In the genomic region with DNA sequence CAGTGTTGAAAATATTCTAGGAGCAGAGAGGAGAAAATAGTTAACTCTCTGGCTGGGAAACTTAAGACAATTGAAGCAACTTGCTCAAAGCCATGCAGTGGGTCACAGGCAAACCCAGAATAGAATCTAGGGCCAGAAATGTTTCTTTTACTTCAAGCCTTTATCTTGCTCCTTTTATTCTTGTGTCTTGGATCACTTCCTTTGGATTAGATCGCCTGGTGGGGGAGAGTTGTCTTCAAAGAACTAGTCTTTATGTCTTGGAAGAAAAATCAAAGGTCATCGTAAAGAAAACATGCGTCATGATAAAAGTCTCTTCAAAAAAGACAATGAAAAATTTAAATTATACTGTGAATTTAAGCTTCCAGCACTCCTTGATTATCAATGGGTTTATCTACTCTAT, we compare ENCODE assay signal across 24 cellular contexts.
"Had no signal": no experiment of that assay in that cellular context is flagged by ENCODE, and none has a peak within 500 bp of the region (broad histone marks: within the 10 kb centered on the region; RNA-seq: fewer than 3 reads in every experiment).

No MANE protein-coding gene starts in this region.

- H3K4me3 ChIP-seq: colonic mucosa, gastrocnemius medialis, heart right ventricle, left ventricle myocardium inferior, lower lobe of right lung, right atrium auricular region, sigmoid colon, skin epidermis, stomach, upper lobe of left lung, uterus had no signal

- H3K36me3 ChIP-seq: colonic mucosa, gastrocnemius medialis, heart right ventricle, left ventricle myocardium inferior, lower lobe of right lung, neutrophil, right atrium auricular region, sigmoid colon, stomach, upper lobe of left lung, uterus had no signal

- H3K4me1 ChIP-seq: colonic mucosa, gastrocnemius medialis, left ventricle myocardium inferior, lower lobe of right lung, right atrium auricular region, stomach, upper lobe of left lung, uterus had no signal

- H3K27ac Mint-ChIP-seq: endodermal cell, memory B cell, naive B cell, nephron progenitor cell had no signal

- DNase-seq: cerebellar nuclear complex; colonic mucosa; effector CD4-positive, alpha-beta T cell; endodermal cell; erythroblast; gastrocnemius medialis; heart right ventricle; hypothalamus; left ventricle myocardium inferior; lower lobe of right lung; naive B cell; nephron progenitor cell; posterior cingulate gyrus; sigmoid colon; stimulated activated CD4-positive, alpha-beta T cell treated with anti-CD3 and anti-CD28 coated beads, Interleukin-12 subunit alpha, Interleukin-12 subunit beta, amount 100 ng/mL, for 4 hours; stimulated activated naive CD4-positive, alpha-beta T cell; stomach; substantia nigra; upper lobe of left lung; uterus had no signal

- H3K4me3 Mint-ChIP-seq: endodermal cell, memory B cell, nephron progenitor cell had no signal

- ATAC-seq: gastrocnemius medialis, heart right ventricle, lower lobe of right lung had no signal

- H3K27me3 ChIP-seq: colonic mucosa, gastrocnemius medialis, heart right ventricle, neutrophil, right atrium auricular region, sigmoid colon, stomach, upper lobe of left lung, uterus had no signal

- H3K27ac ChIP-seq: colonic mucosa, gastrocnemius medialis, heart right ventricle, left ventricle myocardium inferior, lower lobe of right lung, neutrophil, right atrium auricular region, sigmoid colon, stomach, upper lobe of left lung had no signal

- H3K36me3 Mint-ChIP-seq: memory B cell, naive B cell had no signal

- H3K9me3 Mint-ChIP-seq: endodermal cell had no signal

- H3K9me3 ChIP-seq: colonic mucosa, gastrocnemius medialis, heart right ventricle, left ventricle myocardium inferior, lower lobe of right lung, neutrophil, right atrium auricular region, sigmoid colon, stomach, upper lobe of left lung, uterus had no signal

- H3K4me1 Mint-ChIP-seq: memory B cell, naive B cell had no signal
